1 cellular context compared by ENCODE assay signal in the genomic region with DNA sequence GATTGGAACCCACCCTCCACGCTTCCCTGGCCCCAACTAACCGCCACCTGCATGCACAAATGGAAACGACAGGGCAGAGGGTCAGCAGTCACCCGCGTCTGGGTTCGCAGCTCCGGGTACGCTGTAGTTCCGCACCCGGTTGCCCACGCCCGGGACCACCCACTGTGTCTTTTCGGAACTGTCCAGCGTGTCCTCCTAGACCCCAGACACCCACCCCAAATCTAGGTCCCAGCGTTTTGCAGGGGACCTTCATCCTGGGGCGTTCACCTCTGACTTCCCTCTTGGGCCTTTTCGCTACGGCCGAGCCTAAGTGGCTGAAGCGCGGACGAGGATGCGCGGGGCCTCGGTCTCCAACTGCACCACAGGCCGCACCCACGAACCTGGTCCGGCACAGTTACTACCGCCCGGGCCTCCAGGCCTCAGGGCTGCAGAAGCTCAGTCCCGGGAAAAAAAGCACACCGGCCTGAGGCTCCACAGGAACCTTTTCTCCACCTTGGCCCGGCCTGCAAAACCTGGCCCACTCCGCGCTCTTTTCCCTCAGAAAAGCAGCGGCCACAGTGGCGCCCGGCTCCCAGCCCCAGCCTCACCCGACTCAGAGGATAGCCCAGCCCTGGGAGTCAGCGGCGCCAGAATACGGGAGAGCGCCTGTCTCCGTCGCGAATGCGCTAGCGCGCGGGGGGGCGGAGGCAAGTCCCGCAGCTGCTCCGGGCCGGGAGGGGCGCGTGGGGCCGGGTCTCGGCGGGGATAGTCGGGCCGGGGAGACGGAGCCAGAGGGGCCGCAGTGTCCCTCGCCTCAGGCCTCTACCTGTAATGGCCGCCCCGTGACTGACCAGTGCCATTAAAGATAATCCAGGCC.
TF ChIP-seq lines count a peak whose summit lies in the region.

A gene (minus strand): TSS at position 633 of the 856 bp plus-strand sequence. CDS start 7,643 bp downstream, outside the sequence.

TF ChIP-seq in K562, 482 proteins besides CTCF, POLR2A, EP300 and RAD21 (continued from another document):
- TF ChIP-seq, protein P1, sequence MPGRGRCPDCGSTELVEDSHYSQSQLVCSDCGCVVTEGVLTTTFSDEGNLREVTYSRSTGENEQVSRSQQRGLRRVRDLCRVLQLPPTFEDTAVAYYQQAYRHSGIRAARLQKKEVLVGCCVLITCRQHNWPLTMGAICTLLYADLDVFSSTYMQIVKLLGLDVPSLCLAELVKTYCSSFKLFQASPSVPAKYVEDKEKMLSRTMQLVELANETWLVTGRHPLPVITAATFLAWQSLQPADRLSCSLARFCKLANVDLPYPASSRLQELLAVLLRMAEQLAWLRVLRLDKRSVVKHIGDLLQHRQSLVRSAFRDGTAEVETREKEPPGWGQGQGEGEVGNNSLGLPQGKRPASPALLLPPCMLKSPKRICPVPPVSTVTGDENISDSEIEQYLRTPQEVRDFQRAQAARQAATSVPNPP (IDR thresholded peaks at IDR 0.05; ENCODE audit: borderline replicate concordance, insufficient read depth, insufficient read length) = no peak
- no peak for TF ChIP-seq TCF7 (IDR thresholded peaks at IDR 0.05; ENCODE audit: borderline replicate concordance)
- TF ChIP-seq, protein P2, sequence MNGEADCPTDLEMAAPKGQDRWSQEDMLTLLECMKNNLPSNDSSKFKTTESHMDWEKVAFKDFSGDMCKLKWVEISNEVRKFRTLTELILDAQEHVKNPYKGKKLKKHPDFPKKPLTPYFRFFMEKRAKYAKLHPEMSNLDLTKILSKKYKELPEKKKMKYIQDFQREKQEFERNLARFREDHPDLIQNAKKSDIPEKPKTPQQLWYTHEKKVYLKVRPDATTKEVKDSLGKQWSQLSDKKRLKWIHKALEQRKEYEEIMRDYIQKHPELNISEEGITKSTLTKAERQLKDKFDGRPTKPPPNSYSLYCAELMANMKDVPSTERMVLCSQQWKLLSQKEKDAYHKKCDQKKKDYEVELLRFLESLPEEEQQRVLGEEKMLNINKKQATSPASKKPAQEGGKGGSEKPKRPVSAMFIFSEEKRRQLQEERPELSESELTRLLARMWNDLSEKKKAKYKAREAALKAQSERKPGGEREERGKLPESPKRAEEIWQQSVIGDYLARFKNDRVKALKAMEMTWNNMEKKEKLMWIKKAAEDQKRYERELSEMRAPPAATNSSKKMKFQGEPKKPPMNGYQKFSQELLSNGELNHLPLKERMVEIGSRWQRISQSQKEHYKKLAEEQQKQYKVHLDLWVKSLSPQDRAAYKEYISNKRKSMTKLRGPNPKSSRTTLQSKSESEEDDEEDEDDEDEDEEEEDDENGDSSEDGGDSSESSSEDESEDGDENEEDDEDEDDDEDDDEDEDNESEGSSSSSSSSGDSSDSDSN (IDR thresholded peaks at IDR 0.05; ENCODE audit: borderline replicate concordance in 1 of 2, low read depth in 2 of 2, low read length in 2 of 2) = peak; percentile 21 to 88; a peak in 2 of 4 replicates
- TF ChIP-seq DMBX1 (CRISPR knock-in tag; IDR thresholded peaks at IDR 0.05; ENCODE audit: borderline replicate concordance) = no peak
- no peak for TF ChIP-seq ZNF584 (CRISPR knock-in tag; IDR thresholded peaks at IDR 0.05; ENCODE audit: low read depth)
- TF ChIP-seq MIER1 (IDR thresholded peaks at IDR 0.05; ENCODE audit: low read depth) = no peak
- no peak for TF ChIP-seq ZNF695 (CRISPR knock-in tag; IDR thresholded peaks at IDR 0.05)
- no peak for TF ChIP-seq ZKSCAN3 (CRISPR knock-in tag; IDR thresholded peaks at IDR 0.05)
- TF ChIP-seq, protein P3, sequence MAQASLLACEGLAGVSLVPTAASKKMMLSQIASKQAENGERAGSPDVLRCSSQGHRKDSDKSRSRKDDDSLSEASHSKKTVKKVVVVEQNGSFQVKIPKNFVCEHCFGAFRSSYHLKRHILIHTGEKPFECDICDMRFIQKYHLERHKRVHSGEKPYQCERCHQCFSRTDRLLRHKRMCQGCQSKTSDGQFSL (CRISPR knock-in tag; IDR thresholded peaks at IDR 0.05) = no peak
- TF ChIP-seq, protein P3 (tag; IDR thresholded peaks at IDR 0.05) = peak in 1 of 2 experiments; percentile 42; a peak in 1 of 4 replicates
- TF ChIP-seq SMAD2 (IDR thresholded peaks at IDR 0.05; ENCODE audit: low read depth, low read length) = no peak
- TF ChIP-seq, protein P4, sequence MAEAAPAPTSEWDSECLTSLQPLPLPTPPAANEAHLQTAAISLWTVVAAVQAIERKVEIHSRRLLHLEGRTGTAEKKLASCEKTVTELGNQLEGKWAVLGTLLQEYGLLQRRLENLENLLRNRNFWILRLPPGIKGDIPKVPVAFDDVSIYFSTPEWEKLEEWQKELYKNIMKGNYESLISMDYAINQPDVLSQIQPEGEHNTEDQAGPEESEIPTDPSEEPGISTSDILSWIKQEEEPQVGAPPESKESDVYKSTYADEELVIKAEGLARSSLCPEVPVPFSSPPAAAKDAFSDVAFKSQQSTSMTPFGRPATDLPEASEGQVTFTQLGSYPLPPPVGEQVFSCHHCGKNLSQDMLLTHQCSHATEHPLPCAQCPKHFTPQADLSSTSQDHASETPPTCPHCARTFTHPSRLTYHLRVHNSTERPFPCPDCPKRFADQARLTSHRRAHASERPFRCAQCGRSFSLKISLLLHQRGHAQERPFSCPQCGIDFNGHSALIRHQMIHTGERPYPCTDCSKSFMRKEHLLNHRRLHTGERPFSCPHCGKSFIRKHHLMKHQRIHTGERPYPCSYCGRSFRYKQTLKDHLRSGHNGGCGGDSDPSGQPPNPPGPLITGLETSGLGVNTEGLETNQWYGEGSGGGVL (CRISPR knock-in tag; IDR thresholded peaks at IDR 0.05) = no peak
- no peak for TF ChIP-seq RBM22 (IDR thresholded peaks at IDR 0.05; ENCODE audit: low read depth, low read length, poor library complexity, severe bottlenecking)
- TF ChIP-seq, protein P5, sequence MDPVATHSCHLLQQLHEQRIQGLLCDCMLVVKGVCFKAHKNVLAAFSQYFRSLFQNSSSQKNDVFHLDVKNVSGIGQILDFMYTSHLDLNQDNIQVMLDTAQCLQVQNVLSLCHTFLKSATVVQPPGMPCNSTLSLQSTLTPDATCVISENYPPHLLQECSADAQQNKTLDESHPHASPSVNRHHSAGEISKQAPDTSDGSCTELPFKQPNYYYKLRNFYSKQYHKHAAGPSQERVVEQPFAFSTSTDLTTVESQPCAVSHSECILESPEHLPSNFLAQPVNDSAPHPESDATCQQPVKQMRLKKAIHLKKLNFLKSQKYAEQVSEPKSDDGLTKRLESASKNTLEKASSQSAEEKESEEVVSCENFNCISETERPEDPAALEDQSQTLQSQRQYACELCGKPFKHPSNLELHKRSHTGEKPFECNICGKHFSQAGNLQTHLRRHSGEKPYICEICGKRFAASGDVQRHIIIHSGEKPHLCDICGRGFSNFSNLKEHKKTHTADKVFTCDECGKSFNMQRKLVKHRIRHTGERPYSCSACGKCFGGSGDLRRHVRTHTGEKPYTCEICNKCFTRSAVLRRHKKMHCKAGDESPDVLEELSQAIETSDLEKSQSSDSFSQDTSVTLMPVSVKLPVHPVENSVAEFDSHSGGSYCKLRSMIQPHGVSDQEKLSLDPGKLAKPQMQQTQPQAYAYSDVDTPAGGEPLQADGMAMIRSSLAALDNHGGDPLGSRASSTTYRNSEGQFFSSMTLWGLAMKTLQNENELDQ (CRISPR knock-in tag; IDR thresholded peaks at IDR 0.05; ENCODE audit: borderline replicate concordance) = no peak
- TF ChIP-seq ZNF263 (CRISPR knock-in tag; IDR thresholded peaks at IDR 0.05; ENCODE audit: borderline replicate concordance) = no peak
- TF ChIP-seq, protein P6, sequence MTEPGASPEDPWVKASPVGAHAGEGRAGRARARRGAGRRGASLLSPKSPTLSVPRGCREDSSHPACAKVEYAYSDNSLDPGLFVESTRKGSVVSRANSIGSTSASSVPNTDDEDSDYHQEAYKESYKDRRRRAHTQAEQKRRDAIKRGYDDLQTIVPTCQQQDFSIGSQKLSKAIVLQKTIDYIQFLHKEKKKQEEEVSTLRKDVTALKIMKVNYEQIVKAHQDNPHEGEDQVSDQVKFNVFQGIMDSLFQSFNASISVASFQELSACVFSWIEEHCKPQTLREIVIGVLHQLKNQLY (CRISPR knock-in tag; conservative IDR thresholded peaks at IDR 0.05) = no peak
TF ChIP-seq in K562: peak in this region for 39.
